Comparison of ENCODE assay signal across 7 cellular contexts in genomic region chr12:127120851-127121250, GRCh38.
"Had no signal": no experiment of that assay in that cellular context is flagged by ENCODE, and none has a peak within 500 bp of the region (broad histone marks: within the 10 kb centered on the region; RNA-seq: fewer than 3 reads in every experiment).

No MANE protein-coding gene starts in this region.

- DNase-seq: GM23248, GOT3, H7, HCEC 1CT, IMR-90, KBM-7 had no signal

- H3K4me2 ChIP-seq: KMS-11 had no signal

- H2AFZ ChIP-seq: GM23248 had no signal

- H3K9ac ChIP-seq: GM23248, KMS-11 had no signal

- H3K4me3 ChIP-seq: GM23248 had no signal

- H3K27ac ChIP-seq: GM23248, KMS-11 had no signal
